Comparison of ENCODE assay signal across 9 cellular contexts in genomic region chr19:38691938-38692457, GRCh38. TPM values are rescaled to one million over a fixed set of nuclear protein-coding genes. Genes with fewer than 3 reads are reported as not detected.
A peak's percentile ranks its signal among the peaks of the same experiment; 100 is the strongest.
DNase-seq lines count a peak whose midpoint lies in the region; ATAC-seq and TF ChIP-seq lines count a peak whose summit lies in the region.
"Had no signal": no experiment of that assay in that cellular context is flagged by ENCODE, and none has a peak within 500 bp of the region (broad histone marks: within the 10 kb centered on the region; RNA-seq: fewer than 3 reads in every experiment).

No MANE protein-coding gene starts in this region.

- DNase-seq in BJ (ENCODE audit: low read depth) (peak; percentile 88), SJSA1 (ENCODE audit: low read depth in 1 of 2, low spot score in 2 of 2) (peak; percentile 95 to 98), fibroblast of peridontal ligament (ENCODE audit: extremely low read depth) (peak; percentile 93), non-pigmented ciliary epithelial cell (ENCODE audit: low read depth) (peak; percentile 95), NCI-H748 (lab: John Stamatoyannopoulos, UW; ENCODE audit: unreplicated experiment) (no peak), NCI-H82 treated with DMSO at 0.1 percent for 48 hours (lab: John Stamatoyannopoulos, UW; ENCODE audit: unreplicated experiment) (no peak)
- DNase-seq: stimulated activated CD4-positive, alpha-beta T cell treated with anti-CD3 and anti-CD28 coated beads, Interleukin-2, amount 100 ng/mL, for 24 hours had no signal

- peak overlapping the region; percentile 98 for H3K27ac ChIP-seq in SJSA1

- TF ChIP-seq CTCF in BJ (IDR thresholded peaks at IDR 0.05; ENCODE audit: insufficient read depth, low read depth, low read length) = no peak

- H3K4me3 ChIP-seq in BJ (ENCODE audit: low read depth, low read length) (no peak overlapping the region), SJSA1 (no peak overlapping the region)

- POLR2A ChIA-PET in BJ (lab: Charles Lee) = interaction anchor here (0.5 to 1.4 kb wide), 7 partner anchors 11 to 744 kb away, joined by 3 to 5 read pairs (median 4); partner anchors contain the start of genes ACTN4 and RPS16

- ATAC-seq in GM21526 (IDR thresholded peaks at IDR 0.05; ENCODE audit: low FRiP score, unreplicated experiment) (no peak), GM21390 (IDR thresholded peaks at IDR 0.05; ENCODE audit: unreplicated experiment) (no peak)

- no peaks in the 10 kb centered on the region for H3K9me3 ChIP-seq in SJSA1 (replicated peaks)

- CTCF ChIA-PET in BJ (lab: Yijun Ruan, JAX) = interaction anchor here (1.3 to 1.9 kb wide), 5 partner anchors 9 to 57 kb away, joined by 3 to 7 read pairs (median 3); no protein-coding TSS in a partner anchor

- H3K36me3 ChIP-seq in BJ (ENCODE audit: control insufficient read depth, insufficient read depth, low read length) = peaks cover 10% of the 10 kb centered on the region
- H3K36me3 ChIP-seq in SJSA1 = peaks cover 74% of the 10 kb centered on the region

- H3K27me3 ChIP-seq in BJ (ENCODE audit: control insufficient read depth, insufficient read depth, low read length) (no peaks in the 10 kb centered on the region), SJSA1 (replicated peaks) (no peaks in the 10 kb centered on the region)

- peaks cover 73% of the 10 kb centered on the region for H3K4me1 ChIP-seq in SJSA1 (replicated peaks)

RNA-seq across cellular contexts. Expression of gene ACTN4, which starts 44.5 kb away (rescaled TPM):
- polyA plus RNA-seq in BJ (2011; rRNA removed) = 592 and 970 TPM in 2 replicates
- 439 and 477 TPM in 2 replicates for polyA minus RNA-seq in BJ (2011; rRNA and poly(A)+ RNA removed)
- 193 and 399 TPM in 2 replicates for total RNA-seq in SJSA1 (2014; rRNA removed; shearing (Covaris generic))

RNA-seq across cellular contexts. Expression of gene CAPN12, which starts 52.3 kb away (rescaled TPM):
- polyA plus RNA-seq in BJ (2011; rRNA removed) = 0.34 and 0.75 TPM in 2 replicates
- polyA minus RNA-seq in BJ (2011; rRNA and poly(A)+ RNA removed) = not detected in 2 replicates
- not detected in 2 replicates for total RNA-seq in SJSA1 (2014; rRNA removed; shearing (Covaris generic))

Comparison
In these comparisons a context has a peak if more than half of its experiments do, and no peak if none do; other contexts are left out.
1. DNase-seq: peak in BJ (single experiment), SJSA1 (2 of 2), fibroblast of peridontal ligament (single experiment) and non-pigmented ciliary epithelial cell (single experiment); none in NCI-H748 (single experiment) and NCI-H82 treated with DMSO at 0.1 percent for 48 hours (single experiment).